In genomic region chr17:56819431-56820145, GRCh38 we compare ENCODE assay signal across 1 cellular context.
TF ChIP-seq lines count a peak whose summit lies in the region.

No MANE protein-coding gene starts in this region.

TF ChIP-seq in IMR-90, 13 proteins besides CTCF, POLR2A, EP300 and RAD21:
- TF ChIP-seq, protein P1, sequence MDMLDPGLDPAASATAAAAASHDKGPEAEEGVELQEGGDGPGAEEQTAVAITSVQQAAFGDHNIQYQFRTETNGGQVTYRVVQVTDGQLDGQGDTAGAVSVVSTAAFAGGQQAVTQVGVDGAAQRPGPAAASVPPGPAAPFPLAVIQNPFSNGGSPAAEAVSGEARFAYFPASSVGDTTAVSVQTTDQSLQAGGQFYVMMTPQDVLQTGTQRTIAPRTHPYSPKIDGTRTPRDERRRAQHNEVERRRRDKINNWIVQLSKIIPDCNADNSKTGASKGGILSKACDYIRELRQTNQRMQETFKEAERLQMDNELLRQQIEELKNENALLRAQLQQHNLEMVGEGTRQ (IDR thresholded peaks at IDR 0.05; ENCODE audit: low read depth, low read length): no peak
- TF ChIP-seq MXI1 (IDR thresholded peaks at IDR 0.05; ENCODE audit: borderline replicate concordance, low read depth, low read length): no peak
- TF ChIP-seq SMC3 (IDR thresholded peaks at IDR 0.05; ENCODE audit: low read depth, low read length): peak; percentile 71
- no peak for TF ChIP-seq MAZ (IDR thresholded peaks at IDR 0.05; ENCODE audit: borderline replicate concordance, low read depth, low read length)
